In the genomic region with DNA sequence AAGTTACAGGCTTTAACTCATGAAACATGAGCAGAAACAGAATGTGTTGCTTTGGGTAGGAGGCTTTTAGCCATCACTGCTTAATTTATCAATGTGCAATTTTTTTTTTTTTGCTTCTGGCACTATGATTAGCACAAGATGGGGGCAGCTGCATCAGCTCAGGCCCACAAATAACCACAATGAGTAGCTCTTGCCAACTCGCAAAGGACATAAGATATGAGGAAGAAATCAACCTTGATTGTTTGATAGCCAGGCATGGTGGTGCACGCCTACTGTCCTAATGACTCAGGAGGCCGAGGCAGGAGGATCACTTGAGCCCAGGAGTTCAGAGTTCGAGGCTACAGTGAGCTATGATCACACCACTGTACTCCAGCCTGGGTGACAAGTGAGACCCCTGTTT, we compare ENCODE assay signal across 15 cellular contexts. TPM values are rescaled to one million over a fixed set of nuclear protein-coding genes. Genes with fewer than 3 reads are reported as not detected.
DNase-seq lines count a peak whose midpoint lies in the region; ATAC-seq, FAIRE-seq and TF ChIP-seq lines count a peak whose summit lies in the region.
"Had no signal": no experiment of that assay in that cellular context is flagged by ENCODE, and none has a peak within 500 bp of the region (broad histone marks: within the 10 kb centered on the region; RNA-seq: fewer than 3 reads in every experiment).

No MANE protein-coding gene starts in this region.

- H3K27me3 ChIP-seq in endothelial cell of umbilical vein (ENCODE audit: control insufficient read depth in 2 of 2, insufficient read depth in 2 of 2, low read length in 2 of 2) (no peaks in the 10 kb centered on the region), upper lobe of left lung (no peaks in the 10 kb centered on the region)

- peak; percentile 3 for DNase-seq in activated effector memory CD4-positive, alpha-beta T cell treated with anti-CD3 and anti-CD28 coated beads, Interleukin-2, amount 50 U/mL, for 16 hours
- DNase-seq in activated effector memory CD4-positive, alpha-beta T cell treated with Interleukin-2 at 50 U/mL for 16 hours = no peak
- DNase-seq in endothelial cell of umbilical vein (ENCODE audit: low read depth, low spot score) (no peak), myocyte (ENCODE audit: low read depth) (peak; percentile 85), upper lobe of left lung (no peak), NCI-H526 (lab: John Stamatoyannopoulos, UW) (no peak), GM13976 (ENCODE audit: low spot score) (no peak)
- DNase-seq: activated CD4-positive, alpha-beta T cell treated with anti-CD3 and anti-CD28 coated beads, Interleukin-2, amount 50 U/mL, for 1 hour; COR-L47; effector CD4-positive, alpha-beta T cell; NCI-H146; stimulated activated CD4-positive, alpha-beta T cell treated with anti-CD3 and anti-CD28 coated beads, Interleukin-2, amount 100 ng/mL, for 48 hours had no signal

- no peaks in the 10 kb centered on the region for H3K9me1 ChIP-seq in endothelial cell of umbilical vein (replicated peaks; ENCODE audit: control insufficient read depth, extremely low read depth, insufficient read depth, low read length)

- CTCF ChIA-PET in endothelial cell of umbilical vein (lab: Charles Lee) = interaction anchor here (0.6 to 0.9 kb wide), 3 partner anchors 12 to 98 kb away, joined by 3 to 4 read pairs (median 3); a partner anchor contains a TSS

- no peak for TF ChIP-seq EP300 in upper lobe of left lung (IDR thresholded peaks at IDR 0.05)

- TF ChIP-seq POLR2A in endothelial cell of umbilical vein (IDR thresholded peaks at IDR 0.05; ENCODE audit: low read depth, low read length) (no peak), upper lobe of left lung (IDR thresholded peaks at IDR 0.05) (no peak)

- H3K36me3 ChIP-seq in endothelial cell of umbilical vein (ENCODE audit: control insufficient read depth in 2 of 2, extremely low read depth in 1 of 2, insufficient read depth in 2 of 2, low read length in 2 of 2) (peaks cover 0 to 4% of the 10 kb centered on the region in 2 experiments), upper lobe of left lung (peaks cover 0 to 6% (median 0%) of the 10 kb centered on the region in 4 donors)

- no peak overlapping the region for H3K4me2 ChIP-seq in endothelial cell of umbilical vein (ENCODE audit: insufficient read depth, low read length)

- TF ChIP-seq CTCF in endothelial cell of umbilical vein (IDR thresholded peaks at IDR 0.05; ENCODE audit: extremely low read depth in 1 of 2, insufficient read depth in 1 of 2, low read depth in 1 of 2, low read length in 2 of 2) = no peak
- no peak for TF ChIP-seq CTCF in upper lobe of left lung (IDR thresholded peaks at IDR 0.05)
- no peak for TF ChIP-seq CTCF in GM13976 (IDR thresholded peaks at IDR 0.05; ENCODE audit: borderline replicate concordance, control extremely low read depth, extremely low read depth, insufficient read depth, missing control alignments)

- H3K27ac ChIP-seq in endothelial cell of umbilical vein (ENCODE audit: insufficient read depth, low read depth, low read length) (no peak overlapping the region), upper lobe of left lung (peak overlapping the region in 3 of 4 donors; percentile 42 to 85 (median 59))

- no peak overlapping the region for H2AFZ ChIP-seq in endothelial cell of umbilical vein (ENCODE audit: low read depth, low read length)

- H3K4me1 ChIP-seq in endothelial cell of umbilical vein (ENCODE audit: control insufficient read depth, extremely low read depth, insufficient read depth, low read length) = peaks cover 31% of the 10 kb centered on the region
- H3K4me1 ChIP-seq in upper lobe of left lung = peaks cover 65 to 78% (median 76%) of the 10 kb centered on the region in 4 donors

- dilution Hi-C loops in endothelial cell of umbilical vein (cut with MboI; ENCODE audit: extremely low pct_ligation_motif_present, low sequenced_read_pairs) = no loop called here

- peaks cover 64% of the 10 kb centered on the region for H3K79me2 ChIP-seq in endothelial cell of umbilical vein (ENCODE audit: control insufficient read depth, insufficient read depth, low read length)

- peak; percentile 18 for FAIRE-seq in endothelial cell of umbilical vein (lab: Jason Lieb, UNC)
- FAIRE-seq: G401.6, islet of Langerhans had no signal

- POLR2A ChIA-PET in endothelial cell of umbilical vein (lab: Charles Lee) = no interaction called here

- in situ Hi-C loops in GM13976 (cut with MboI; ENCODE audit: low sequenced_read_pairs, unreplicated experiment) = no loop called here

- H4K20me1 ChIP-seq in endothelial cell of umbilical vein (replicated peaks; ENCODE audit: control insufficient read depth, extremely low read depth, insufficient read depth, low read length) = no peaks in the 10 kb centered on the region

- BruUV-seq in endothelial cell of umbilical vein (replicated peaks; lab: Mats Ljungman, UMichigan) = no TSS peak

- intact Hi-C loops in endothelial cell of umbilical vein (cut with micrococcal nuclease) = loop anchor here (5.0 kb wide), 1 partner anchor 304 kb away; no protein-coding TSS in a partner anchor

- H3K9me3 ChIP-seq in endothelial cell of umbilical vein (replicated peaks; ENCODE audit: control insufficient read depth, insufficient read depth, low read length) (no peaks in the 10 kb centered on the region), upper lobe of left lung (no peaks in the 10 kb centered on the region)

- WGBS in upper lobe of left lung, 2 donors = 75 to 79% methylated on average over 4 of the region's 4 CpGs

- ATAC-seq in upper lobe of left lung (ENCODE audit: low FRiP score in 2 of 2) = no peak
- no peak for ATAC-seq in GM19023 (IDR thresholded peaks at IDR 0.05; ENCODE audit: unreplicated experiment)

- H3K4me3 ChIP-seq in endothelial cell of umbilical vein (replicated peaks in 1 of 3; ENCODE audit: insufficient read depth in 1 of 3, low read depth in 1 of 3, low read length in 3 of 3) (no peak overlapping the region), upper lobe of left lung (no peak overlapping the region)

- H3K9ac ChIP-seq in endothelial cell of umbilical vein (replicated peaks; ENCODE audit: extremely low read depth, insufficient read depth, low read length) = no peak overlapping the region

TF ChIP-seq in endothelial cell of umbilical vein, 7 proteins besides CTCF, POLR2A, EP300 and RAD21:
- TF ChIP-seq JUN (IDR thresholded peaks at IDR 0.05; ENCODE audit: borderline replicate concordance, insufficient read depth, insufficient read length, low read depth) (no peak), GATA2 (IDR thresholded peaks at IDR 0.05; ENCODE audit: insufficient read depth, insufficient read length, low read depth, low read length) (no peak), EZH2 (IDR thresholded peaks at IDR 0.05; ENCODE audit: borderline replicate concordance, low read depth, low read length, severe bottlenecking) (no peak), FOS (IDR thresholded peaks at IDR 0.05; ENCODE audit: borderline replicate concordance, insufficient read depth, low read length) (no peak), MYC (IDR thresholded peaks at IDR 0.05; ENCODE audit: low read depth, low read length) (no peak), POLR2AphosphoS5 (IDR thresholded peaks at IDR 0.05; ENCODE audit: insufficient read depth, low read depth, low read length) (no peak)
- TF ChIP-seq, protein P1, sequence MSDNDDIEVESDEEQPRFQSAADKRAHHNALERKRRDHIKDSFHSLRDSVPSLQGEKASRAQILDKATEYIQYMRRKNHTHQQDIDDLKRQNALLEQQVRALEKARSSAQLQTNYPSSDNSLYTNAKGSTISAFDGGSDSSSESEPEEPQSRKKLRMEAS (IDR thresholded peaks at IDR 0.05; ENCODE audit: insufficient read depth, insufficient read length) = no peak
TF ChIP-seq in endothelial cell of umbilical vein: peak in this region for 0.

RNA-seq across cellular contexts. Expression of a gene that starts 12.3 kb away (rescaled TPM):
- total RNA-seq in endothelial cell of umbilical vein = 39.2 and 39.7 TPM in 2 replicates
- 22.1 and 23.2 TPM in 2 replicates for polyA plus RNA-seq in endothelial cell of umbilical vein
- 14.3 and 16.9 TPM in 2 replicates for polyA plus RNA-seq in endothelial cell of umbilical vein (2011; cell fraction: cytosol; rRNA removed)
- polyA plus RNA-seq in endothelial cell of umbilical vein (2011; cell fraction: nucleus; rRNA removed) = 86.8 and 90.9 TPM in 2 replicates
- 13.3 and 14.4 TPM in 2 replicates for polyA plus RNA-seq in endothelial cell of umbilical vein (2012)
- 47.1 and 47.2 TPM in 2 replicates for polyA minus RNA-seq in endothelial cell of umbilical vein
- polyA minus RNA-seq in endothelial cell of umbilical vein (2011; cell fraction: cytosol; rRNA and poly(A)+ RNA removed) = 4.5 TPM
- polyA minus RNA-seq in endothelial cell of umbilical vein (2011; cell fraction: nucleus; rRNA and poly(A)+ RNA removed) = 73.2 and 79.1 TPM in 2 replicates
- total RNA-seq in myocyte = 12.0 and 14.1 TPM in 2 replicates
- 7.5 TPM for polyA plus RNA-seq in myocyte (2012)
- 10 to 100 TPM; 24.7 to 71.2 (median 38.0) TPM for total RNA-seq in upper lobe of left lung

RNA-seq across cellular contexts. Expression of a gene that starts 38.4 kb away (rescaled TPM):
- total RNA-seq in endothelial cell of umbilical vein (44.3 and 46.9 TPM in 2 replicates), myocyte (33.5 and 38.2 TPM in 2 replicates), upper lobe of left lung (10 to 100 TPM; 12.6 to 26.2 (median 22.2) TPM)
- 14.7 and 21.1 TPM in 2 replicates for polyA plus RNA-seq in endothelial cell of umbilical vein
- polyA plus RNA-seq in endothelial cell of umbilical vein (2011; cell fraction: cytosol; rRNA removed) = 26.5 and 30.0 TPM in 2 replicates
- 10.6 and 15.9 TPM in 2 replicates for polyA plus RNA-seq in endothelial cell of umbilical vein (2011; cell fraction: nucleus; rRNA removed)
- polyA plus RNA-seq in endothelial cell of umbilical vein (2012) = 38.7 and 57.2 TPM in 2 replicates
- polyA minus RNA-seq in endothelial cell of umbilical vein = 8.0 and 8.3 TPM in 2 replicates
- polyA minus RNA-seq in endothelial cell of umbilical vein (2011; cell fraction: cytosol; rRNA and poly(A)+ RNA removed) = 17.1 TPM
- polyA minus RNA-seq in endothelial cell of umbilical vein (2011; cell fraction: nucleus; rRNA and poly(A)+ RNA removed) = 5.1 and 5.8 TPM in 2 replicates
- 48.3 TPM for polyA plus RNA-seq in myocyte (2012)

Comparison
In these comparisons a context has a peak if more than half of its experiments do, and no peak if none do; other contexts are left out.
1. DNase-seq: peak in activated effector memory CD4-positive, alpha-beta T cell treated with anti-CD3 and anti-CD28 coated beads, Interleukin-2, amount 50 U/mL, for 16 hours (single experiment) and myocyte (single experiment); none in activated effector memory CD4-positive, alpha-beta T cell treated with Interleukin-2 at 50 U/mL for 16 hours (single experiment), endothelial cell of umbilical vein (single experiment), upper lobe of left lung (0 of 2), NCI-H526 (0 of 2) and GM13976 (single experiment).